In genomic region chr6:106913676-106914280, GRCh38 we compare ENCODE assay signal across 12 cellular contexts.
DNase-seq lines count a peak whose midpoint lies in the region; ATAC-seq and TF ChIP-seq lines count a peak whose summit lies in the region.
"Had no signal": no experiment of that assay in that cellular context is flagged by ENCODE, and none has a peak within 500 bp of the region (broad histone marks: within the 10 kb centered on the region; RNA-seq: fewer than 3 reads in every experiment).

No MANE protein-coding gene starts in this region.

- no peaks in the 10 kb centered on the region for H4K20me1 ChIP-seq in OCI-LY1 (ENCODE audit: insufficient read depth, low read length)

- peaks cover 20% of the 10 kb centered on the region for H3K4me1 ChIP-seq in OCI-LY1 (ENCODE audit: insufficient read depth, low read length, severe bottlenecking)
- H3K4me1 ChIP-seq: parathyroid adenoma, upper lobe of right lung had no signal

- peak overlapping the region; percentile 69; the same call in 1 of the 2 replicates for H2AFZ ChIP-seq in OCI-LY1 (ENCODE audit: low read length)
- H2AFZ ChIP-seq: parathyroid adenoma had no signal

- H3K27me3 Mint-ChIP-seq in nephron progenitor cell (ENCODE audit: low read depth, poor library complexity): no peaks in the 10 kb centered on the region
- peaks cover 9% of the 10 kb centered on the region for H3K27me3 Mint-ChIP-seq in activated CD8-positive, alpha-beta T cell treated with anti-CD3 and anti-CD28 coated beads, Interleukin-2, amount 10 ng/mL, durations not matched to agents 7 days and 5 days (ENCODE audit: low read depth)

- DNase-seq in nephron progenitor cell (no peak), NOMO-1 (lab: John Stamatoyannopoulos, UW; ENCODE audit: unreplicated experiment in 2 of 2) (no peak)
- DNase-seq in activated CD8-positive, alpha-beta memory T cell treated with anti-CD3 and anti-CD28 coated beads for 24 hours: no peak
- no peak for DNase-seq in activated CD8-positive, alpha-beta T cell treated with anti-CD3 and anti-CD28 coated beads, Interleukin-2, amount 10 ng/mL, durations not matched to agents 7 days and 5 days
- DNase-seq: DMS79 treated with DMSO at 0.1 percent for 48 hours, left ventricle myocardium superior, T-helper 17 cell, upper lobe of right lung had no signal

- H3K36me3 ChIP-seq in OCI-LY1 (ENCODE audit: insufficient read depth, low read length): no peaks in the 10 kb centered on the region
- H3K36me3 ChIP-seq: upper lobe of right lung had no signal

- no peak overlapping the region for H3K4me3 ChIP-seq in OCI-LY1 (ENCODE audit: low read depth, low read length, poor library complexity, severe bottlenecking)
- H3K4me3 ChIP-seq: upper lobe of right lung had no signal

- TF ChIP-seq CTCF in OCI-LY1 (IDR thresholded peaks at IDR 0.05; ENCODE audit: low read length) (no peak), nephron progenitor cell (IDR thresholded peaks at IDR 0.05) (no peak)

- H3K27me3 ChIP-seq in OCI-LY1 (ENCODE audit: insufficient read depth, low read length): no peaks in the 10 kb centered on the region
- H3K27me3 ChIP-seq: upper lobe of right lung had no signal

- H3K4me2 ChIP-seq in OCI-LY1 (ENCODE audit: low read length): no peak overlapping the region

- H3K9me2 ChIP-seq in OCI-LY1 (ENCODE audit: low read depth, low read length): no peaks in the 10 kb centered on the region

- H3K4me3 Mint-ChIP-seq in nephron progenitor cell: no peak overlapping the region
- no peak overlapping the region for H3K4me3 Mint-ChIP-seq in activated CD8-positive, alpha-beta T cell treated with anti-CD3 and anti-CD28 coated beads, Interleukin-2, amount 10 ng/mL, durations not matched to agents 7 days and 5 days
- H3K4me3 Mint-ChIP-seq: T-helper 17 cell had no signal

- no peak overlapping the region for H3K9ac ChIP-seq in OCI-LY1 (ENCODE audit: low read length)
- H3K9ac ChIP-seq: parathyroid adenoma had no signal

- H3K9me3 Mint-ChIP-seq in nephron progenitor cell: peaks cover 26% of the 10 kb centered on the region
- H3K9me3 Mint-ChIP-seq in activated CD8-positive, alpha-beta T cell treated with anti-CD3 and anti-CD28 coated beads, Interleukin-2, amount 10 ng/mL, durations not matched to agents 7 days and 5 days (ENCODE audit: insufficient read depth): no peaks in the 10 kb centered on the region

- H3K27ac ChIP-seq in OCI-LY1 (ENCODE audit: low read depth, low read length, poor library complexity, severe bottlenecking): no peak overlapping the region
- H3K27ac ChIP-seq: parathyroid adenoma, upper lobe of right lung had no signal

- H3K9me3 ChIP-seq in OCI-LY1 (ENCODE audit: low read length): peaks cover 4% of the 10 kb centered on the region
- H3K9me3 ChIP-seq: upper lobe of right lung had no signal

- no peaks in the 10 kb centered on the region for H3K79me2 ChIP-seq in OCI-LY1 (ENCODE audit: insufficient read depth, low read length)
- H3K79me2 ChIP-seq: parathyroid adenoma had no signal

- CTCF ChIA-PET in activated CD8-positive, alpha-beta T cell treated with anti-CD3 and anti-CD28 coated beads, Interleukin-2, amount 10 ng/mL, durations not matched to agents 7 days and 5 days (lab: Charles Lee): interaction anchor here (0.7 kb wide), 1 partner anchor 13 kb away, joined by 3 read pairs; no protein-coding TSS in a partner anchor

- no peaks in the 10 kb centered on the region for H3K36me3 Mint-ChIP-seq in nephron progenitor cell (ENCODE audit: low read depth)
- no peaks in the 10 kb centered on the region for H3K36me3 Mint-ChIP-seq in activated CD8-positive, alpha-beta T cell treated with anti-CD3 and anti-CD28 coated beads, Interleukin-2, amount 10 ng/mL, durations not matched to agents 7 days and 5 days (ENCODE audit: low read depth)

- ATAC-seq in GM18502 (IDR thresholded peaks at IDR 0.05; ENCODE audit: poor library complexity, unreplicated experiment): peak; percentile 59
- ATAC-seq in GM21723 (IDR thresholded peaks at IDR 0.05; ENCODE audit: unreplicated experiment): peak; percentile 73
- no peak for ATAC-seq in activated CD8-positive, alpha-beta T cell treated with anti-CD3 and anti-CD28 coated beads, Interleukin-2, amount 10 ng/mL, durations not matched to agents 7 days and 5 days
- ATAC-seq: left ventricle myocardium superior, T-helper 17 cell, upper lobe of right lung had no signal

- no peaks in the 10 kb centered on the region for H3F3A ChIP-seq in OCI-LY1 (ENCODE audit: insufficient read depth, low read length)

- POLR2A ChIA-PET in activated CD8-positive, alpha-beta T cell treated with anti-CD3 and anti-CD28 coated beads, Interleukin-2, amount 10 ng/mL, durations not matched to agents 7 days and 5 days (lab: Charles Lee): no interaction called here

- peak overlapping the region; percentile 17 for H3K27ac Mint-ChIP-seq in nephron progenitor cell
- no peak overlapping the region for H3K27ac Mint-ChIP-seq in activated CD8-positive, alpha-beta T cell treated with anti-CD3 and anti-CD28 coated beads, Interleukin-2, amount 10 ng/mL, durations not matched to agents 7 days and 5 days
- H3K27ac Mint-ChIP-seq: T-helper 17 cell had no signal

- H3K4me1 Mint-ChIP-seq in nephron progenitor cell: peaks cover 30% of the 10 kb centered on the region
- H3K4me1 Mint-ChIP-seq in activated CD8-positive, alpha-beta T cell treated with anti-CD3 and anti-CD28 coated beads, Interleukin-2, amount 10 ng/mL, durations not matched to agents 7 days and 5 days (ENCODE audit: low read depth): no peaks in the 10 kb centered on the region
- H3K4me1 Mint-ChIP-seq: T-helper 17 cell had no signal
